ENCODE assay signal across 13 cellular contexts in genomic region chr21:36693144-36694040, GRCh38. TPM values are rescaled to one million over a fixed set of nuclear protein-coding genes. Genes with fewer than 3 reads are reported as not detected.
DNase-seq lines count a peak whose midpoint lies in the region; ATAC-seq, FAIRE-seq and TF ChIP-seq lines count a peak whose summit lies in the region.
"Had no signal": no experiment of that assay in that cellular context is flagged by ENCODE, and none has a peak within 500 bp of the region (broad histone marks: within the 10 kb centered on the region; RNA-seq: fewer than 3 reads in every experiment).

No MANE protein-coding gene starts in this region.

- no peaks in the 10 kb centered on the region for H3K9me3 ChIP-seq in ES-I3 (ENCODE audit: control insufficient read depth, insufficient read depth, low read length)
- no peaks in the 10 kb centered on the region for H3K9me3 ChIP-seq in HEK293 (ENCODE audit: control insufficient read depth, insufficient read depth, low read depth, low read length)
- no peaks in the 10 kb centered on the region for H3K9me3 ChIP-seq in H1 (ENCODE audit: insufficient read depth in 2 of 2, low read depth in 1 of 2, low read length in 1 of 2)
- H3K9me3 ChIP-seq in mucosa of descending colon: no peaks in the 10 kb centered on the region

- no peak overlapping the region for H2BK120ac ChIP-seq in H1 (replicated peaks; ENCODE audit: low read depth, low read length)

- ATAC-seq in mucosa of descending colon: peak; percentile 8
- no peak for ATAC-seq in GM18868 (IDR thresholded peaks at IDR 0.05; ENCODE audit: unreplicated experiment)
- ATAC-seq: CD8-positive, alpha-beta T cell had no signal

- H2BK20ac ChIP-seq in H1 (ENCODE audit: low read length): no peak overlapping the region

- no peaks in the 10 kb centered on the region for H3K79me1 ChIP-seq in H1 (ENCODE audit: low read depth, low read length)

- POLR2A ChIA-PET in HEK293 (lab: Yijun Ruan, JAX): interaction anchor here (1.2 kb wide), 1 partner anchor 93 kb away, joined by 3 read pairs; no protein-coding TSS in a partner anchor
- POLR2A ChIA-PET in H1 (lab: Charles Lee; ENCODE audit: partially characterized antibody): interaction anchor here (1.4 to 2.5 kb wide), 2 partner anchors 12 to 17 kb away, joined by 3 to 11 read pairs; no protein-coding TSS in a partner anchor

- peaks cover 2% of the 10 kb centered on the region; the same call in 1 of the 2 replicates for H3K23me2 ChIP-seq in H1 (ENCODE audit: low read depth, low read length)

- DNase-seq in H1 (ENCODE audit: low read depth in 1 of 2, low spot score in 2 of 2) (peak in 1 of 2 experiments; percentile 83), mucosa of descending colon (no peak), NCI-H1436 treated with DMSO at 0.1 percent for 48 hours (lab: John Stamatoyannopoulos, UW) (no peak), DMS153 treated with DMSO at 0.1 percent for 48 hours (lab: John Stamatoyannopoulos, UW; ENCODE audit: unreplicated experiment) (no peak), COR-L47 (lab: John Stamatoyannopoulos, UW) (no peak)
- DNase-seq: activated naive CD4-positive, alpha-beta T cell treated with anti-CD3 and anti-CD28 coated beads for 36 hours; CD8-positive, alpha-beta T cell; effector CD4-positive, alpha-beta T cell; naive B cell had no signal

- no peak overlapping the region for H4K91ac ChIP-seq in H1 (replicated peaks; ENCODE audit: insufficient read length, low read length)

- H3K4ac ChIP-seq in H1 (replicated peaks; ENCODE audit: insufficient read length, low read depth, low read length): no peak overlapping the region

- no peak overlapping the region for H2AFZ ChIP-seq in H1 (ENCODE audit: low read length)

- no peak overlapping the region for H2AK5ac ChIP-seq in H1 (ENCODE audit: low read depth, low read length)

- no peak overlapping the region for H3K14ac ChIP-seq in H1 (ENCODE audit: insufficient read length)

- no peak overlapping the region for H2BK5ac ChIP-seq in H1 (ENCODE audit: low read depth, low read length)

- WGBS in H1 (ENCODE audit: extremely low coverage in 1 of 2, insufficient coverage in 1 of 2, insufficient read length in 1 of 2, insufficient replicate concordance in 2 of 2, low coverage in 1 of 2, low lambda C conversion rate in 2 of 2, missing lambda C conversion rate in 1 of 2), 2 experiments: 3% methylated on average over 48 of the region's 74 CpGs; no CpG with 5 or more reads in 1 of the 2 experiments

- no peaks in the 10 kb centered on the region for H3K79me2 ChIP-seq in H1 (ENCODE audit: control insufficient read depth in 1 of 2, insufficient read depth in 2 of 2, low read length in 2 of 2)

- CTCF ChIA-PET in HEK293 (lab: Yijun Ruan, JAX): interaction anchor here (0.7 to 4.0 kb wide), 5 partner anchors 63 to 1663 kb away, joined by 3 to 30 read pairs (median 3); no protein-coding TSS in a partner anchor
- CTCF ChIA-PET in H1 (lab: Charles Lee; ENCODE audit: partially characterized antibody): interaction anchor here (0.5 to 3.3 kb wide), 20 partner anchors 9 to 255 kb away, joined by 3 to 19 read pairs (median 4); no protein-coding TSS in a partner anchor

- H3K4me3 ChIP-seq in HEK293 (ENCODE audit: low read depth, low read length): peak overlapping the region; percentile 34
- H3K4me3 ChIP-seq in H1 (ENCODE audit: extremely low read depth in 1 of 4, insufficient read depth in 2 of 4, low read depth in 3 of 4, low read length in 4 of 4): peak overlapping the region in 2 of 4 experiments; percentile 14 to 54; a peak in 3 of 8 replicates
- no peak overlapping the region for H3K4me3 ChIP-seq in mucosa of descending colon

- H3K27ac ChIP-seq in HEK293 (ENCODE audit: extremely low read depth, low read depth, low read length): peak overlapping the region; percentile 19; the same call in 1 of the 2 replicates
- H3K27ac ChIP-seq in H1 (ENCODE audit: low read depth, low read length): no peak overlapping the region

- H3K4me2 ChIP-seq in H1 (ENCODE audit: insufficient read depth in 1 of 2, low read depth in 2 of 2, low read length in 2 of 2): peak overlapping the region; percentile 55 to 66

- no peak for TF ChIP-seq EP300 in H1 (IDR thresholded peaks at IDR 0.05; ENCODE audit: borderline replicate concordance in 1 of 2, low read depth in 2 of 2, low read length in 2 of 2)

- H4K20me1 ChIP-seq in H1 (replicated peaks in 1 of 2; ENCODE audit: control insufficient read depth in 1 of 2, insufficient read depth in 2 of 2, low read length in 2 of 2): peaks cover 21 to 28% of the 10 kb centered on the region in 2 experiments

- H2BK12ac ChIP-seq in H1 (ENCODE audit: low read depth, low read length): no peak overlapping the region

- no peak overlapping the region for H3K56ac ChIP-seq in H1 (replicated peaks; ENCODE audit: insufficient read length, low read depth, low read length)

- intact Hi-C loops in mucosa of descending colon (cut with DNase I, micrococcal nuclease): no loop called here

- TF ChIP-seq RAD21 in H1 (IDR thresholded peaks at IDR 0.05 in 1 of 2, conservative IDR thresholded peaks at IDR 0.05 in 1 of 2; ENCODE audit: low read depth in 2 of 2, low read length in 2 of 2): peak; percentile 58 to 59

- no peak overlapping the region; the same call in 1 of the 2 replicates for H3K18ac ChIP-seq in H1 (ENCODE audit: extremely low read depth, low read length)

- H3K9ac ChIP-seq in ES-I3 (ENCODE audit: low read depth, low read length) (peak overlapping the region; percentile 34; the same call in 1 of the 2 replicates), H1 (replicated peaks in 1 of 4; ENCODE audit: extremely low read depth in 1 of 4, low read depth in 3 of 4, low read length in 3 of 4) (no peak overlapping the region)

- H3K23ac ChIP-seq in H1 (ENCODE audit: insufficient read length): no peak overlapping the region

- TF ChIP-seq POLR2A in H1 (IDR thresholded peaks at IDR 0.05; ENCODE audit: control extremely low read depth in 1 of 2, low read depth in 2 of 2, low read length in 2 of 2): no peak

- H4K5ac ChIP-seq in H1 (ENCODE audit: insufficient read length, low read depth, low read length): no peak overlapping the region

- H3K4me1 ChIP-seq in ES-I3 (ENCODE audit: insufficient read depth, low read length) (peaks cover 10% of the 10 kb centered on the region; the same call in 1 of the 2 replicates), HEK293 (ENCODE audit: control insufficient read depth, insufficient read depth, low read length) (peaks cover 6% of the 10 kb centered on the region), H1 (replicated peaks in 1 of 4; ENCODE audit: control insufficient read depth in 3 of 4, insufficient read depth in 4 of 4, low read length in 3 of 4) (peaks cover 5 to 36% (median 24%) of the 10 kb centered on the region in 4 experiments), mucosa of descending colon (ENCODE audit: low read depth) (peaks cover 6% of the 10 kb centered on the region)

- H2BK15ac ChIP-seq in H1 (ENCODE audit: low read length): no peak overlapping the region

- no peak overlapping the region; the same call in 1 of the 2 replicates for H4K8ac ChIP-seq in H1 (ENCODE audit: extremely low read depth, insufficient read depth, low read length)

- peaks cover 89 to 93% (median 93%) of the 10 kb centered on the region in 4 experiments for H3K27me3 ChIP-seq in H1 (replicated peaks in 1 of 4; ENCODE audit: control insufficient read depth in 3 of 4, extremely low read depth in 1 of 4, insufficient read depth in 3 of 4, low read length in 3 of 4)

- no peak for FAIRE-seq in H1 (lab: Jason Lieb, UNC)
- FAIRE-seq: GM12891 had no signal

- H3K36me3 ChIP-seq in ES-I3 (ENCODE audit: insufficient read depth, low read length) (no peaks in the 10 kb centered on the region), HEK293 (ENCODE audit: control insufficient read depth in 2 of 2, insufficient read depth in 1 of 2, low read length in 2 of 2) (no peaks in the 10 kb centered on the region), H1 (ENCODE audit: control insufficient read depth in 2 of 4, insufficient read depth in 4 of 4, low read length in 3 of 4) (no peaks in the 10 kb centered on the region), mucosa of descending colon (ENCODE audit: low read depth) (no peaks in the 10 kb centered on the region)

- no peak; the same call in none of the 2 replicates for TF ChIP-seq CTCF in HEK293 (tag by site-specific recombination; IDR thresholded peaks at IDR 0.05)
- peak in 2 of 3 experiments; percentile 60 to 65; a peak in 3 of 4 replicates for TF ChIP-seq CTCF in H1 (IDR thresholded peaks at IDR 0.05; ENCODE audit: control extremely low read depth in 1 of 3, insufficient read depth in 1 of 3, low read depth in 1 of 3, low read length in 3 of 3)
- TF ChIP-seq CTCF in mucosa of descending colon (IDR thresholded peaks at IDR 0.05): no peak

TF ChIP-seq in HEK293, 187 proteins besides CTCF, POLR2A, EP300 and RAD21 (continues in another document):
- no peak for TF ChIP-seq YY1 (tag by site-specific recombination; IDR thresholded peaks at IDR 0.05)

TF ChIP-seq in H1, 55 proteins besides CTCF, POLR2A, EP300 and RAD21 (continues in another document):
- TF ChIP-seq SIN3A (conservative IDR thresholded peaks at IDR 0.05 in 1 of 2, IDR thresholded peaks at IDR 0.05 in 1 of 2; ENCODE audit: low read depth in 1 of 2, low read length in 2 of 2) (no peak), HDAC2 (IDR thresholded peaks at IDR 0.05; ENCODE audit: borderline replicate concordance in 1 of 2, low read depth in 2 of 2, low read length in 2 of 2) (peak in 1 of 2 experiments; percentile 43; a peak in 1 of 4 replicates), CTBP2 (IDR thresholded peaks at IDR 0.05; ENCODE audit: borderline replicate concordance, insufficient read depth, insufficient read length, low read length) (peak; percentile 22), KDM4A (IDR thresholded peaks at IDR 0.05; ENCODE audit: low read depth, low read length, severe bottlenecking) (peak; percentile 15), CBX8 (IDR thresholded peaks at IDR 0.05; ENCODE audit: borderline replicate concordance, low read depth, low read length) (peak; percentile 86; the same call in 1 of the 2 replicates), MAX (IDR thresholded peaks at IDR 0.05) (peak; percentile 54)

RNA-seq across cellular contexts. Expression of gene SIM2, which starts 5.5 kb away (rescaled TPM):
- total RNA-seq in H1 (2021; fragmentation: NEBNext Ultra II Directional; extraction: Animal tissue kit (Norgen Biotek cat#: 25700)): 0.26 and 0.34 TPM in 2 replicates
- 0.05 and 0.16 TPM in 2 replicates for polyA plus RNA-seq in H1 (2011; rRNA removed)
- 0.08 TPM for polyA plus RNA-seq in H1 (2011; cell fraction: cytosol; rRNA removed)
- polyA plus RNA-seq in H1 (2011; cell fraction: nucleus; rRNA removed): 0.24 TPM
- polyA plus RNA-seq in H1 (2012, experiment 1 of 2): 0.08 to 0.37 TPM (median 0.19 TPM) in 4 replicates
- polyA plus RNA-seq in H1 (2012, experiment 2 of 2): 0.05 TPM
- polyA plus RNA-seq in H1 (2013, experiment 1 of 2): 0.14 TPM
- 0.11 TPM for polyA plus RNA-seq in H1 (2013, experiment 2 of 2)
- polyA minus RNA-seq in H1 (2011; rRNA and poly(A)+ RNA removed): 0.05 and 0.13 TPM in 2 replicates
- not detected for polyA minus RNA-seq in H1 (2011; cell fraction: cytosol; rRNA and poly(A)+ RNA removed)
- 0.70 TPM for polyA minus RNA-seq in H1 (2011; cell fraction: nucleus; rRNA and poly(A)+ RNA removed)
- not detected for total RNA-seq in mucosa of descending colon
- total RNA-seq: CD8-positive, alpha-beta T cell had no signal

Comparison
In these comparisons a context has a peak if more than half of its experiments do, and no peak if none do; other contexts are left out.
1. CTCF ChIP-seq: peak in H1 (2 of 3); none in HEK293 (single experiment) and mucosa of descending colon (single experiment).